Comparison of ENCODE assay signal across 1 cellular context in genomic region chr2:73176881-73177644, GRCh38.
TF ChIP-seq lines count a peak whose summit lies in the region.

No MANE protein-coding gene starts in this region.

TF ChIP-seq in HEK293, 187 proteins besides CTCF, POLR2A, EP300 and RAD21 (continued from another document and continues in another):
- TF ChIP-seq PRDM2 (tag by site-specific recombination; IDR thresholded peaks at IDR 0.05; ENCODE audit: borderline replicate concordance) (no peak), ZNF248 (tag by site-specific recombination; IDR thresholded peaks at IDR 0.05) (no peak), ZNF645 (tag by site-specific recombination; IDR thresholded peaks at IDR 0.05) (no peak), PRDM6 (tag by site-specific recombination; IDR thresholded peaks at IDR 0.05) (no peak), ZNF311 (tag by site-specific recombination; IDR thresholded peaks at IDR 0.05; ENCODE audit: borderline replicate concordance) (no peak), ZNF473 (tag by site-specific recombination; IDR thresholded peaks at IDR 0.05) (no peak), ZNF837 (tag by site-specific recombination; IDR thresholded peaks at IDR 0.05) (no peak), ZNF174 (tag by site-specific recombination; IDR thresholded peaks at IDR 0.05) (no peak), SALL2 (tag by site-specific recombination; IDR thresholded peaks at IDR 0.05; ENCODE audit: borderline replicate concordance) (no peak), KLF9 (tag by site-specific recombination; IDR thresholded peaks at IDR 0.05; ENCODE audit: low read depth) (peak; percentile 61), ZNF155 (tag by site-specific recombination; IDR thresholded peaks at IDR 0.05) (no peak), ZNF792 (tag by site-specific recombination; IDR thresholded peaks at IDR 0.05) (peak; percentile 56; the same call in 1 of the 2 replicates), ZNF585B (tag by site-specific recombination; IDR thresholded peaks at IDR 0.05) (no peak), ZBTB1 (tag by site-specific recombination; IDR thresholded peaks at IDR 0.05) (no peak), ZNF843 (tag by site-specific recombination; IDR thresholded peaks at IDR 0.05) (peak; percentile 68; the same call in 1 of the 2 replicates), ZFP37 (tag by site-specific recombination; IDR thresholded peaks at IDR 0.05) (peak; percentile 74), ZNF133 (tag by site-specific recombination; IDR thresholded peaks at IDR 0.05) (no peak), ZNF776 (tag by site-specific recombination; IDR thresholded peaks at IDR 0.05; ENCODE audit: borderline replicate concordance) (no peak), ZNF600 (tag by site-specific recombination; IDR thresholded peaks at IDR 0.05) (peak; percentile 71), ZBTB49 (tag by site-specific recombination; IDR thresholded peaks at IDR 0.05; ENCODE audit: low read depth) (no peak), ZBTB20 (tag by site-specific recombination; IDR thresholded peaks at IDR 0.05) (peak; percentile 43; the same call in 1 of the 2 replicates), YY2 (tag by site-specific recombination; IDR thresholded peaks at IDR 0.05) (no peak), ZNF514 (tag by site-specific recombination; IDR thresholded peaks at IDR 0.05) (no peak), GLI2 (tag by site-specific recombination; IDR thresholded peaks at IDR 0.05; ENCODE audit: borderline replicate concordance, low read depth) (no peak), ZNF121 (tag by site-specific recombination; IDR thresholded peaks at IDR 0.05) (0 out of 2 replicates have a peak, but pooled peaks have one; percentile 33), REPIN1 (tag by site-specific recombination; IDR thresholded peaks at IDR 0.05; ENCODE audit: low read depth) (no peak), ZNF140 (tag by site-specific recombination; IDR thresholded peaks at IDR 0.05) (no peak), ZNF157 (tag by site-specific recombination; IDR thresholded peaks at IDR 0.05) (no peak), ZNF610 (tag by site-specific recombination; IDR thresholded peaks at IDR 0.05; ENCODE audit: borderline replicate concordance) (peak; percentile 63; the same call in 1 of the 2 replicates)
- TF ChIP-seq, protein P1, sequence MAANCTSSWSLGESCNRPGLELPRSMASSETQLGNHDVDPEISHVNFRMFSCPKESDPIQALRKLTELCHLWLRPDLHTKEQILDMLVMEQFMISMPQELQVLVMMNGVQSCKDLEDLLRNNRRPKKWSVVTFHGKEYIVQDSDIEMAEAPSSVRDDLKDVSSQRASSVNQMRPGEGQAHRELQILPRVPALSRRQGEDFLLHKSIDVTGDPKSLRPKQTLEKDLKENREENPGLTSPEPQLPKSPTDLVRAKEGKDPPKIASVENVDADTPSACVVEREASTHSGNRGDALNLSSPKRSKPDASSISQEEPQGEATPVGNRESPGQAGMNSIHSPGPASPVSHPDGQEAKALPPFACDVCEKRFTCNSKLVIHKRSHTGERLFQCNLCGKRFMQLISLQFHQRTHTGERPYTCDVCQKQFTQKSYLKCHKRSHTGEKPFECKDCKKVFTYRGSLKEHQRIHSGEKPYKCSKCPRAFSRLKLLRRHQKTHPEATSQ (tag by site-specific recombination; IDR thresholded peaks at IDR 0.05), result no peak
- TF ChIP-seq, protein P2, sequence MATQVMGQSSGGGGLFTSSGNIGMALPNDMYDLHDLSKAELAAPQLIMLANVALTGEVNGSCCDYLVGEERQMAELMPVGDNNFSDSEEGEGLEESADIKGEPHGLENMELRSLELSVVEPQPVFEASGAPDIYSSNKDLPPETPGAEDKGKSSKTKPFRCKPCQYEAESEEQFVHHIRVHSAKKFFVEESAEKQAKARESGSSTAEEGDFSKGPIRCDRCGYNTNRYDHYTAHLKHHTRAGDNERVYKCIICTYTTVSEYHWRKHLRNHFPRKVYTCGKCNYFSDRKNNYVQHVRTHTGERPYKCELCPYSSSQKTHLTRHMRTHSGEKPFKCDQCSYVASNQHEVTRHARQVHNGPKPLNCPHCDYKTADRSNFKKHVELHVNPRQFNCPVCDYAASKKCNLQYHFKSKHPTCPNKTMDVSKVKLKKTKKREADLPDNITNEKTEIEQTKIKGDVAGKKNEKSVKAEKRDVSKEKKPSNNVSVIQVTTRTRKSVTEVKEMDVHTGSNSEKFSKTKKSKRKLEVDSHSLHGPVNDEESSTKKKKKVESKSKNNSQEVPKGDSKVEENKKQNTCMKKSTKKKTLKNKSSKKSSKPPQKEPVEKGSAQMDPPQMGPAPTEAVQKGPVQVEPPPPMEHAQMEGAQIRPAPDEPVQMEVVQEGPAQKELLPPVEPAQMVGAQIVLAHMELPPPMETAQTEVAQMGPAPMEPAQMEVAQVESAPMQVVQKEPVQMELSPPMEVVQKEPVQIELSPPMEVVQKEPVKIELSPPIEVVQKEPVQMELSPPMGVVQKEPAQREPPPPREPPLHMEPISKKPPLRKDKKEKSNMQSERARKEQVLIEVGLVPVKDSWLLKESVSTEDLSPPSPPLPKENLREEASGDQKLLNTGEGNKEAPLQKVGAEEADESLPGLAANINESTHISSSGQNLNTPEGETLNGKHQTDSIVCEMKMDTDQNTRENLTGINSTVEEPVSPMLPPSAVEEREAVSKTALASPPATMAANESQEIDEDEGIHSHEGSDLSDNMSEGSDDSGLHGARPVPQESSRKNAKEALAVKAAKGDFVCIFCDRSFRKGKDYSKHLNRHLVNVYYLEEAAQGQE (tag by site-specific recombination; IDR thresholded peaks at IDR 0.05), result no peak
- TF ChIP-seq, protein P3, sequence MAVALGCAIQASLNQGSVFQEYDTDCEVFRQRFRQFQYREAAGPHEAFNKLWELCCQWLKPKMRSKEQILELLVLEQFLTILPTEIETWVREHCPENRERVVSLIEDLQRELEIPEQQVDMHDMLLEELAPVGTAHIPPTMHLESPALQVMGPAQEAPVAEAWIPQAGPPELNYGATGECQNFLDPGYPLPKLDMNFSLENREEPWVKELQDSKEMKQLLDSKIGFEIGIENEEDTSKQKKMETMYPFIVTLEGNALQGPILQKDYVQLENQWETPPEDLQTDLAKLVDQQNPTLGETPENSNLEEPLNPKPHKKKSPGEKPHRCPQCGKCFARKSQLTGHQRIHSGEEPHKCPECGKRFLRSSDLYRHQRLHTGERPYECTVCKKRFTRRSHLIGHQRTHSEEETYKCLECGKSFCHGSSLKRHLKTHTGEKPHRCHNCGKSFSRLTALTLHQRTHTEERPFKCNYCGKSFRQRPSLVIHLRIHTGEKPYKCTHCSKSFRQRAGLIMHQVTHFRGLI (tag by site-specific recombination; IDR thresholded peaks at IDR 0.05), result peak; percentile 49; the same call in 1 of the 2 replicates
- TF ChIP-seq, protein P4, sequence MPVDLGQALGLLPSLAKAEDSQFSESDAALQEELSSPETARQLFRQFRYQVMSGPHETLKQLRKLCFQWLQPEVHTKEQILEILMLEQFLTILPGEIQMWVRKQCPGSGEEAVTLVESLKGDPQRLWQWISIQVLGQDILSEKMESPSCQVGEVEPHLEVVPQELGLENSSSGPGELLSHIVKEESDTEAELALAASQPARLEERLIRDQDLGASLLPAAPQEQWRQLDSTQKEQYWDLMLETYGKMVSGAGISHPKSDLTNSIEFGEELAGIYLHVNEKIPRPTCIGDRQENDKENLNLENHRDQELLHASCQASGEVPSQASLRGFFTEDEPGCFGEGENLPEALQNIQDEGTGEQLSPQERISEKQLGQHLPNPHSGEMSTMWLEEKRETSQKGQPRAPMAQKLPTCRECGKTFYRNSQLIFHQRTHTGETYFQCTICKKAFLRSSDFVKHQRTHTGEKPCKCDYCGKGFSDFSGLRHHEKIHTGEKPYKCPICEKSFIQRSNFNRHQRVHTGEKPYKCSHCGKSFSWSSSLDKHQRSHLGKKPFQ (tag by site-specific recombination; IDR thresholded peaks at IDR 0.05), result no peak
- TF ChIP-seq, protein P5, sequence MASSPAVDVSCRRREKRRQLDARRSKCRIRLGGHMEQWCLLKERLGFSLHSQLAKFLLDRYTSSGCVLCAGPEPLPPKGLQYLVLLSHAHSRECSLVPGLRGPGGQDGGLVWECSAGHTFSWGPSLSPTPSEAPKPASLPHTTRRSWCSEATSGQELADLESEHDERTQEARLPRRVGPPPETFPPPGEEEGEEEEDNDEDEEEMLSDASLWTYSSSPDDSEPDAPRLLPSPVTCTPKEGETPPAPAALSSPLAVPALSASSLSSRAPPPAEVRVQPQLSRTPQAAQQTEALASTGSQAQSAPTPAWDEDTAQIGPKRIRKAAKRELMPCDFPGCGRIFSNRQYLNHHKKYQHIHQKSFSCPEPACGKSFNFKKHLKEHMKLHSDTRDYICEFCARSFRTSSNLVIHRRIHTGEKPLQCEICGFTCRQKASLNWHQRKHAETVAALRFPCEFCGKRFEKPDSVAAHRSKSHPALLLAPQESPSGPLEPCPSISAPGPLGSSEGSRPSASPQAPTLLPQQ (tag by site-specific recombination; IDR thresholded peaks at IDR 0.05), result peak; percentile 63
- TF ChIP-seq, protein P6, sequence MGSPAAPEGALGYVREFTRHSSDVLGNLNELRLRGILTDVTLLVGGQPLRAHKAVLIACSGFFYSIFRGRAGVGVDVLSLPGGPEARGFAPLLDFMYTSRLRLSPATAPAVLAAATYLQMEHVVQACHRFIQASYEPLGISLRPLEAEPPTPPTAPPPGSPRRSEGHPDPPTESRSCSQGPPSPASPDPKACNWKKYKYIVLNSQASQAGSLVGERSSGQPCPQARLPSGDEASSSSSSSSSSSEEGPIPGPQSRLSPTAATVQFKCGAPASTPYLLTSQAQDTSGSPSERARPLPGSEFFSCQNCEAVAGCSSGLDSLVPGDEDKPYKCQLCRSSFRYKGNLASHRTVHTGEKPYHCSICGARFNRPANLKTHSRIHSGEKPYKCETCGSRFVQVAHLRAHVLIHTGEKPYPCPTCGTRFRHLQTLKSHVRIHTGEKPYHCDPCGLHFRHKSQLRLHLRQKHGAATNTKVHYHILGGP (tag by site-specific recombination; IDR thresholded peaks at IDR 0.05), result no peak
